ENCODE assay signal across 18 cellular contexts in the genomic region with DNA sequence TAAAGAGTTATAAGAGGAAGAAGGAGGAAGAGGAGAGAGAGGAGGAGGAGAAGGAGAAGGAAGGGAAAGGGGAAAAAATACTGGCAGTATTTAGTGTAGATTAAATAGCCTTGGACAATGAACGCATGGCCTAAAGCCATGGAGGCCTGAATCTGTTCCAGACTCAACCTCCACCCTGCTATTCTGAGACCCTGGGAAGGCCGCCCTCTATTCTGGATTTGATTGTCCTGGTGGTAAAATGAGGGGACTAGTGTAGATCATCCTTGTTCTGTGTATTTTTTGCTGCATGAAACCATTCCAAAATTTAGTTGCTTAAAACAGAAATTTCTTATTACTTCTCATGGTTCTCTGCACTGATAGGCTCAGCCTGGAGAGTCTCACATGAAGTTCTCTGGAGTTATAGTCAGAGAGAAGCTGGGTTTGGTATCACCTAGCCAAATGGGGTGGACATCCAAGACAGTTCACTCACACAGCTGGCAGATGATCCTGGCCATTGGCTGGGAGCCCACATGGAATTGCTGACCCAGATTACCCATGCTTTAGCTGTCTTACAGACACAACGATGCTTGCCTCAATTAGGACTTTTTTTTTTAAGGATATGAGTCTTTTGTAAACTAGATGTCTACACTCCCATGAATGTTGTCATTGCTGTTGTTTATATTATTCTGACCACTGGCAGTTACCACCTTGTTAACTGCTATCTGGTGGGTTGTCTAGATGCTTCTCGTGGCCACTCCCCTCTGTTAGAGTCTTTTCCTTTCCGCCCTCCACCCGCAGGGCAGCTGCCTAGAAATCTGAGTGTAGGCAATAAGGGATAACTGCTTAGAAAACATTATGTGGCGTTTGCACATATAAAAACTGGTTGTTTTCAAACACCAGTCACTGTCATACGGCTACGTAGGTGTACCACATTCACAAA.
DNase-seq lines count a peak whose midpoint lies in the region; ATAC-seq and TF ChIP-seq lines count a peak whose summit lies in the region.
"Had no signal": no experiment of that assay in that cellular context is flagged by ENCODE, and none has a peak within 500 bp of the region (broad histone marks: within the 10 kb centered on the region; RNA-seq: fewer than 3 reads in every experiment).

No MANE protein-coding gene starts in this region.

- peaks cover 72% of the 10 kb centered on the region for H3K4me1 ChIP-seq in OCI-LY1 (ENCODE audit: insufficient read depth, low read length, severe bottlenecking)
- H3K4me1 ChIP-seq in heart right ventricle: peaks cover 0 to 15% (median 0%) of the 10 kb centered on the region in 9 donors
- no peaks in the 10 kb centered on the region for H3K4me1 ChIP-seq in psoas muscle
- H3K4me1 ChIP-seq in Peyer's patch: no peaks in the 10 kb centered on the region
- H3K4me1 ChIP-seq: BE2C, SJSA1 had no signal

- 76 to 84% methylated on average over 9 of the region's 9 CpGs for WGBS in heart right ventricle, 2 donors
- WGBS in psoas muscle, 3 donors: 70 to 73% (median 71%) methylated on average over 9 of the region's 9 CpGs

- no peak for TF ChIP-seq CTCF in OCI-LY1 (IDR thresholded peaks at IDR 0.05; ENCODE audit: low read length)
- TF ChIP-seq CTCF in heart right ventricle (IDR thresholded peaks at IDR 0.05): no peak
- no peak for TF ChIP-seq CTCF in psoas muscle (IDR thresholded peaks at IDR 0.05)
- no peak for TF ChIP-seq CTCF in Peyer's patch (IDR thresholded peaks at IDR 0.05)

- H3K9me2 ChIP-seq in OCI-LY1 (ENCODE audit: low read depth, low read length): no peaks in the 10 kb centered on the region

- H3K9me3 ChIP-seq in OCI-LY1 (ENCODE audit: low read length) (no peaks in the 10 kb centered on the region), heart right ventricle (no peaks in the 10 kb centered on the region), psoas muscle (no peaks in the 10 kb centered on the region), Peyer's patch (no peaks in the 10 kb centered on the region)
- H3K9me3 ChIP-seq: BE2C, SJSA1 had no signal

- H3K4me3 ChIP-seq in OCI-LY1 (ENCODE audit: low read depth, low read length, poor library complexity, severe bottlenecking): no peak overlapping the region
- no peak overlapping the region for H3K4me3 ChIP-seq in heart right ventricle
- no peak overlapping the region for H3K4me3 ChIP-seq in psoas muscle
- H3K4me3 ChIP-seq in Peyer's patch: no peak overlapping the region
- H3K4me3 ChIP-seq: SJSA1, skin epidermis had no signal

- H2AFZ ChIP-seq in OCI-LY1 (ENCODE audit: low read length): no peak overlapping the region

- peak; percentile 18 for DNase-seq in ELR (ENCODE audit: low read depth)
- peak; percentile 33 to 70 for DNase-seq in heart right ventricle
- peak; percentile 56 to 59 for DNase-seq in psoas muscle
- no peak for DNase-seq in NCI-H128 (lab: John Stamatoyannopoulos, UW; ENCODE audit: unreplicated experiment)
- no peak for DNase-seq in Peyer's patch
- no peak for DNase-seq in AML-193 (lab: John Stamatoyannopoulos, UW)
- no peak for DNase-seq in NCI-H2227 (lab: John Stamatoyannopoulos, UW; ENCODE audit: unreplicated experiment)
- DNase-seq: activated CD8-positive, alpha-beta memory T cell treated with anti-CD3 and anti-CD28 coated beads, Interleukin-2, amount 50 U/mL, for 4 hours; activated naive CD4-positive, alpha-beta T cell; BE2C; erythroblast; glutamatergic neuron; NCI-H1436 treated with DMSO at 0.1 percent for 48 hours; NCI-H446; stimulated activated CD4-positive, alpha-beta T cell treated with anti-CD3 and anti-CD28 coated beads, Interleukin-4, amount 100 ng/mL, for 4 hours had no signal

- ATAC-seq in heart right ventricle (peak in 6 of 8 donors; percentile 63 to 87 (median 76)), psoas muscle (no peak)

- H3K9ac ChIP-seq in OCI-LY1 (ENCODE audit: low read length): no peak overlapping the region; the same call in 1 of the 2 replicates

- H3K79me2 ChIP-seq in OCI-LY1 (ENCODE audit: insufficient read depth, low read length): no peaks in the 10 kb centered on the region

- H3K27me3 ChIP-seq in OCI-LY1 (ENCODE audit: insufficient read depth, low read length) (no peaks in the 10 kb centered on the region), heart right ventricle (peaks cover 0 to 2% (median 0%) of the 10 kb centered on the region in 7 donors), psoas muscle (ENCODE audit: insufficient read depth in 3 of 3, low read length in 2 of 3) (no peaks in the 10 kb centered on the region), Peyer's patch (no peaks in the 10 kb centered on the region)
- H3K27me3 ChIP-seq: BE2C had no signal

- intact Hi-C loops in heart right ventricle (cut with DNase I) (loop anchor here in 1 of 10 donors (10.0 kb wide), 1 partner anchor 115 kb away; no protein-coding TSS in a partner anchor), psoas muscle (cut with DNase I) (no loop called here)

- H3K27ac ChIP-seq in OCI-LY1 (ENCODE audit: low read depth, low read length, poor library complexity, severe bottlenecking): peak overlapping the region; percentile 92
- peak overlapping the region in 5 of 10 donors; percentile 27 to 56 (median 34) for H3K27ac ChIP-seq in heart right ventricle
- no peak overlapping the region for H3K27ac ChIP-seq in psoas muscle
- no peak overlapping the region for H3K27ac ChIP-seq in Peyer's patch
- H3K27ac ChIP-seq: SJSA1, skin epidermis had no signal

- no peaks in the 10 kb centered on the region for H4K20me1 ChIP-seq in OCI-LY1 (ENCODE audit: insufficient read depth, low read length)

- TF ChIP-seq POLR2A in Peyer's patch (IDR thresholded peaks at IDR 0.05): no peak

- 0 out of 2 replicates have a peak, but pooled peaks cover 9% of the 10 kb centered on the region for H3F3A ChIP-seq in OCI-LY1 (ENCODE audit: insufficient read depth, low read length)

- H3K36me3 ChIP-seq in OCI-LY1 (ENCODE audit: insufficient read depth, low read length) (no peaks in the 10 kb centered on the region), heart right ventricle (no peaks in the 10 kb centered on the region), psoas muscle (ENCODE audit: insufficient read depth in 1 of 2, low read depth in 1 of 2) (no peaks in the 10 kb centered on the region), Peyer's patch (no peaks in the 10 kb centered on the region)
- H3K36me3 ChIP-seq: BE2C, SJSA1 had no signal

- no peak overlapping the region; the same call in 1 of the 2 replicates for H3K4me2 ChIP-seq in OCI-LY1 (ENCODE audit: low read length)

Comparison
In these comparisons a context has a peak if more than half of its experiments do, and no peak if none do; other contexts are left out.
1. DNase-seq: peak in ELR (single experiment), heart right ventricle (2 of 2) and psoas muscle (2 of 2); none in NCI-H128 (single experiment), Peyer's patch (0 of 3), AML-193 (0 of 2) and NCI-H2227 (single experiment).
2. ATAC-seq: peak in heart right ventricle (6 of 8); none in psoas muscle (0 of 4).